20 cellular contexts compared by ENCODE assay signal in the genomic region with DNA sequence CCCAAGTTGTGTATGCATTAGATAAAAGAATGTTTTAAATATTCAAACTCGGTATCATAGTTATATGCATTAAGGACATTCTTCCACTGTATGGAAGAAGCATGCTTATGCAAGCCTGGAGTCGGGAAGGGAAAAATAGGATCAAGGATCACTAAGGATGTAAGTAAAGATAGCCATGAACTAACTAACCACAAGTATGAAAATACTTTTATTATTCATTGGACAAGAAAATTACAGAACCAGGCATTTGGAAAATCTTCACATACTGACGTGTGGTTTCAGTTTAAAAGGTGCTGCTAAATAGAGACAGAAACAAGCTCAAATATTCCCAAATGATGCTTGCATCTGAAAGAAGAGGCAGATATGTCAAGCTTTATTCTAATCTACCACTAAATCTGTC.
"Had no signal": no experiment of that assay in that cellular context is flagged by ENCODE, and none has a peak within 500 bp of the region (broad histone marks: within the 10 kb centered on the region; RNA-seq: fewer than 3 reads in every experiment).

No MANE protein-coding gene starts in this region.

- FAIRE-seq: bronchial epithelial cell, urothelium cell line had no signal

- H3K4me3 Mint-ChIP-seq: activated naive CD4-positive, alpha-beta T cell treated with anti-CD3 and anti-CD28 coated beads for 36 hours; natural killer cell; stimulated activated naive B cell treated with anti-CD40 and anti-IgM and Interleukin-4, amounts not matched to agents 10 μg/mL and 1 μg/mL and 100 μg/mL, for 72 hours had no signal

- ATAC-seq: natural killer cell; stimulated activated naive B cell treated with anti-CD40 and anti-IgM and Interleukin-4, amounts not matched to agents 10 μg/mL and 1 μg/mL and 100 μg/mL, for 72 hours had no signal

- H3K36me3 Mint-ChIP-seq: natural killer cell; stimulated activated naive B cell treated with anti-CD40 and anti-IgM and Interleukin-4, amounts not matched to agents 10 μg/mL and 1 μg/mL and 100 μg/mL, for 72 hours had no signal

- H3K27me3 ChIP-seq: neutrophil had no signal

- H3K4me1 Mint-ChIP-seq: stimulated activated naive B cell treated with anti-CD40 and anti-IgM and Interleukin-4, amounts not matched to agents 10 μg/mL and 1 μg/mL and 100 μg/mL, for 72 hours had no signal

- H3K9me3 Mint-ChIP-seq: activated naive CD4-positive, alpha-beta T cell treated with anti-CD3 and anti-CD28 coated beads for 36 hours; activated T-helper 2 cell treated with anti-CD3 and anti-CD28 coated beads, Interferon-gamma antibody, Interleukin-2, Interleukin-4, amounts not matched to agents 10 μg/mL and 5 μg/mL and 100 μg/mL, durations not matched to agents 14 hours and 24 hours and 36 hours; natural killer cell; stimulated activated naive B cell treated with anti-CD40 and anti-IgM and Interleukin-4, amounts not matched to agents 10 μg/mL and 1 μg/mL and 100 μg/mL, for 72 hours had no signal

- H3K4me3 ChIP-seq: tibial artery had no signal

- DNase-seq: activated CD4-positive, alpha-beta T cell treated with anti-CD3 and anti-CD28 coated beads, Interleukin-2, amount 50 U/mL, for 48 hours; activated CD4-positive, CD25-positive, alpha-beta regulatory T cell treated with anti-CD3 and anti-CD28 coated beads, Interleukin-2, amount 50 U/mL, for 72 hours; activated naive CD4-positive, alpha-beta T cell treated with anti-CD3 and anti-CD28 coated beads for 36 hours; amniotic stem cell; erythroblast; kidney glomerular epithelial cell; mesendoderm; natural killer cell; posterior cingulate gyrus; retina; stimulated activated CD4-positive, alpha-beta T cell treated with anti-CD3 and anti-CD28 coated beads, Interleukin-15, amount 100 ng/mL, for 24 hours; stimulated activated CD4-positive, alpha-beta T cell treated with anti-CD3 and anti-CD28 coated beads, Interleukin-4, amount 100 ng/mL, for 1 hour; stimulated activated naive B cell treated with anti-CD40 and anti-IgM and Interleukin-4, amounts not matched to agents 10 μg/mL and 1 μg/mL and 100 μg/mL, for 72 hours; T-helper 1 cell; T1000; tibial artery had no signal

- H3K36me3 ChIP-seq: neutrophil, tibial artery had no signal

- H3K27ac Mint-ChIP-seq: activated naive CD4-positive, alpha-beta T cell treated with anti-CD3 and anti-CD28 coated beads for 36 hours; activated T-helper 2 cell treated with anti-CD3 and anti-CD28 coated beads, Interferon-gamma antibody, Interleukin-2, Interleukin-4, amounts not matched to agents 10 μg/mL and 5 μg/mL and 100 μg/mL, durations not matched to agents 14 hours and 24 hours and 36 hours; natural killer cell; stimulated activated naive B cell treated with anti-CD40 and anti-IgM and Interleukin-4, amounts not matched to agents 10 μg/mL and 1 μg/mL and 100 μg/mL, for 72 hours had no signal

- H3K9me3 ChIP-seq: neutrophil, tibial artery had no signal

- H3K27ac ChIP-seq: neutrophil, tibial artery had no signal
